In the genomic region with DNA sequence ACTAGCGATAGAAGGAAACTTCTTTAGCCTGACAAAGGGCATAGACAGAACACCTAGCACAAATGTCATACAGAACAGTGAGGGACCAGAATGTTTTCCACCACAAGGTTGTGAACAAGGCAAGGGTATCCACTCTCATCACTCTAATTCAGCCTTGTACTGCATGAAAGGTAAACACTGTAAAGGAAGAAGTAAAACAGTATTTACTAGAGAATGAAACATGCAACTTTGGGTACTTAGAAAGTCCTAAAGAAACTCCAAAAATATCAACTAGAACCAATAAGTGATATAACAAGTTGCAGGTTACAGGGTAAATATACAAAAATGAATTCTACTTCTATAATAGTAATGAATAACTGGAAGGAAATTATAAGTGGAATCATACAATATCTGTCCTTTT, we compare ENCODE assay signal across 26 cellular contexts.
"Had no signal": no experiment of that assay in that cellular context is flagged by ENCODE, and none has a peak within 500 bp of the region (broad histone marks: within the 10 kb centered on the region; RNA-seq: fewer than 3 reads in every experiment).

No MANE protein-coding gene starts in this region.

- H3K79me2 ChIP-seq: hepatocyte had no signal

- H3K9me3 ChIP-seq: colonic mucosa, esophagus squamous epithelium, gastrocnemius medialis, left lung, lower lobe of right lung, mucosa of descending colon had no signal

- DNase-seq: colonic mucosa; cortex of kidney; effector CD8-positive, alpha-beta T cell; effector memory CD8-positive, alpha-beta T cell; endodermal cell; erythroblast; esophagus squamous epithelium; foreskin fibroblast; foreskin melanocyte; gastrocnemius medialis; glutamatergic neuron; head of caudate nucleus; hypothalamus; immature natural killer cell; islet precursor cell; kidney; kidney glomerular epithelial cell; left colon; left lung; left ventricle myocardium superior; lower lobe of right lung; mesenchymal stem cell; mucosa of descending colon had no signal

- H3K36me3 ChIP-seq: colonic mucosa, esophagus squamous epithelium, gastrocnemius medialis, left lung, lower lobe of right lung had no signal

- H3K4me2 ChIP-seq: hepatocyte had no signal

- H2AFZ ChIP-seq: hepatocyte had no signal

- ATAC-seq: effector memory CD8-positive, alpha-beta T cell; esophagus mucosa; gastrocnemius medialis; left colon; left lung; left ventricle myocardium superior; lower lobe of right lung; mucosa of descending colon had no signal

- H3K4me3 ChIP-seq: colonic mucosa, esophagus squamous epithelium, gastrocnemius medialis, hepatocyte, left lung, lower lobe of right lung, mucosa of descending colon had no signal

- H3K27me3 ChIP-seq: colonic mucosa, esophagus squamous epithelium, gastrocnemius medialis, hepatocyte, left lung had no signal

- H3K4me1 ChIP-seq: colonic mucosa, gastrocnemius medialis, left lung, lower lobe of right lung had no signal

- H3K27ac ChIP-seq: colonic mucosa, epithelial cell of prostate, esophagus squamous epithelium, gastrocnemius medialis, hepatocyte, left lung, lower lobe of right lung had no signal
